ENCODE assay signal across 8 cellular contexts in genomic region chr5:172293054-172293744, GRCh38. TPM values are rescaled to one million over a fixed set of nuclear protein-coding genes. Genes with fewer than 3 reads are reported as not detected.
DNase-seq lines count a peak whose midpoint lies in the region; ATAC-seq and TF ChIP-seq lines count a peak whose summit lies in the region.

No MANE protein-coding gene starts in this region.

- H2AFZ ChIP-seq in mammary epithelial cell (ENCODE audit: low read depth, low read length) = peak overlapping the region; percentile 60

- no peaks in the 10 kb centered on the region for H3K9me3 ChIP-seq in WERI-Rb-1 (ENCODE audit: severe bottlenecking)
- no peaks in the 10 kb centered on the region for H3K9me3 ChIP-seq in mammary epithelial cell (replicated peaks; ENCODE audit: insufficient read depth, low read length)

- CTCF ChIA-PET in mammary epithelial cell (lab: Charles Lee; ENCODE audit: low non-redundant PET) = interaction anchor here (0.6 to 0.7 kb wide), 4 partner anchors 15 to 325 kb away, joined by 3 to 4 read pairs (median 4); no protein-coding TSS in a partner anchor

- H4K20me1 ChIP-seq in mammary epithelial cell (ENCODE audit: insufficient read depth, low read length) = no peaks in the 10 kb centered on the region

- H3K79me2 ChIP-seq in mammary epithelial cell (ENCODE audit: insufficient read depth, low read length) = no peaks in the 10 kb centered on the region

- TF ChIP-seq CTCF in WERI-Rb-1 (IDR thresholded peaks at IDR 0.05; ENCODE audit: low read depth, low read length) (peak; percentile 88), mammary epithelial cell (conservative IDR thresholded peaks at IDR 0.05 in 1 of 2, IDR thresholded peaks at IDR 0.05 in 1 of 2; ENCODE audit: extremely low read depth in 1 of 2, insufficient read depth in 1 of 2, low read depth in 1 of 2, low read length in 2 of 2) (peak; percentile 91 to 94)

- BruUV-seq in mammary epithelial cell (replicated peaks; lab: Mats Ljungman, UMichigan) = no TSS peak

- H3K27me3 ChIP-seq in WERI-Rb-1 (ENCODE audit: insufficient read depth, low read depth, severe bottlenecking) (no peaks in the 10 kb centered on the region), mammary epithelial cell (ENCODE audit: insufficient read depth, low read length) (no peaks in the 10 kb centered on the region)

- DNase-seq in AG08396 (ENCODE audit: low spot score) (peak; percentile 72), NCI-H2171 treated with DMSO at 0.1 percent for 48 hours (lab: John Stamatoyannopoulos, UW) (peak; percentile 37), WERI-Rb-1 (peak; percentile 69), mammary epithelial cell (peak; percentile 58), kidney tubule cell (ENCODE audit: low spot score) (peak; percentile 76)
- DNase-seq in stimulated activated CD4-positive, alpha-beta T cell treated with anti-CD3 and anti-CD28 coated beads, TNF-alpha, amount 100 ng/mL, for 24 hours (ENCODE audit: low read depth in 3 of 3) = peak in 2 of 3 experiments; percentile 46

- no peak overlapping the region for H3K9ac ChIP-seq in mammary epithelial cell (ENCODE audit: insufficient read depth, low read length)

- WGBS in mammary epithelial cell (ENCODE audit: low coverage, missing lambda C conversion rate) = 32% methylated on average over 5 of the region's 5 CpGs

- no peak overlapping the region for H3K4me2 ChIP-seq in mammary epithelial cell (ENCODE audit: insufficient read depth, low read depth, low read length)

- H3K4me3 ChIP-seq in WERI-Rb-1 (ENCODE audit: low read depth, low read length) (no peak overlapping the region), mammary epithelial cell (replicated peaks in 1 of 3; ENCODE audit: insufficient read depth in 1 of 3, low read depth in 2 of 3, low read length in 3 of 3) (no peak overlapping the region)

- H3K27ac ChIP-seq in WERI-Rb-1 (no peak overlapping the region), mammary epithelial cell (ENCODE audit: insufficient read depth, low read depth, low read length) (no peak overlapping the region)

- no peaks in the 10 kb centered on the region for H3K4me1 ChIP-seq in mammary epithelial cell (ENCODE audit: insufficient read depth, low read length)

- no peaks in the 10 kb centered on the region for H3K36me3 ChIP-seq in WERI-Rb-1
- H3K36me3 ChIP-seq in mammary epithelial cell (ENCODE audit: insufficient read depth, low read length) = no peaks in the 10 kb centered on the region

- intact Hi-C loops in mammary epithelial cell (cut with micrococcal nuclease) = loop anchor here (1.0 to 5.0 kb wide), 8 partner anchors 78 to 876 kb away; partner anchors contain the start of genes FGF18 and STK10

- ATAC-seq in GM18858 (IDR thresholded peaks at IDR 0.05; ENCODE audit: unreplicated experiment) = peak; percentile 93
- peak; percentile 93 for ATAC-seq in HG03095 (IDR thresholded peaks at IDR 0.05; ENCODE audit: unreplicated experiment)

- dilution Hi-C loops in mammary epithelial cell (cut with HindIII; ENCODE audit: low sequenced_read_pairs) = no loop called here

- in situ Hi-C loops in mammary epithelial cell (cut with MboI; ENCODE audit: low sequenced_read_pairs in 2 of 2) = loop anchor here in 1 of 2 donors (25.0 kb wide), 1 partner anchor 181 kb away; no protein-coding TSS in a partner anchor

RNA-seq across cellular contexts. Expression of gene UBTD2, which starts 9.6 kb away (rescaled TPM):
- 10 to 100 TPM; 15.5 to 17.8 TPM for total RNA-seq in mammary epithelial cell
- 8.9 TPM for polyA plus RNA-seq in mammary epithelial cell
- 4.7 TPM for polyA minus RNA-seq in mammary epithelial cell
